Comparison of ENCODE assay signal across 33 cellular contexts in genomic region chr6:169917153-169917552, GRCh38.
"Had no signal": no experiment of that assay in that cellular context is flagged by ENCODE, and none has a peak within 500 bp of the region (broad histone marks: within the 10 kb centered on the region; RNA-seq: fewer than 3 reads in every experiment).

No MANE protein-coding gene starts in this region.

- H3K27me3 ChIP-seq: adrenal gland, body of pancreas had no signal

- H3K36me3 ChIP-seq: adrenal gland, esophagus squamous epithelium, WERI-Rb-1 had no signal

- FAIRE-seq: colon, endometrium, endothelial cell of umbilical vein, frontal cortex had no signal

- H3K4me3 Mint-ChIP-seq: activated B cell treated with CpG ODN at 0.5 μM for 24 hours; activated CD8-positive, alpha-beta T cell treated with anti-CD3 and anti-CD28 coated beads for 36 hours; activated naive CD4-positive, alpha-beta T cell treated with anti-CD3 and anti-CD28 coated beads for 36 hours; activated naive CD4-positive, alpha-beta T cell treated with anti-CD3 and anti-CD28 coated beads, Interleukin-2, amount 50 U/mL, for 24 hours; activated naive CD8-positive, alpha-beta T cell treated with anti-CD3 and anti-CD28 coated beads for 36 hours; activated naive CD8-positive, alpha-beta T cell treated with anti-CD3 and anti-CD28 coated beads, Interleukin-2, amount 50 U/mL, for 24 hours; activated T-cell treated with anti-CD3 and anti-CD28 coated beads, Interleukin-2, amount 50 U/mL, for 4 hours; activated T-helper 17 cell treated with anti-CD3 and anti-CD28 coated beads, Interleukin-2, amount 50 U/mL, for 72 hours; T-cell; T-helper 17 cell; T-helper 2 cell treated with Interferon-gamma antibody and Interleukin-4, amounts not matched to agents 5 μg/mL and 100 μg/mL, for 36 hours had no signal

- H3K27ac ChIP-seq: adrenal gland, body of pancreas, epithelial cell of prostate, esophagus squamous epithelium, WERI-Rb-1 had no signal

- DNase-seq: activated B cell treated with CpG ODN at 0.5 μM for 24 hours; activated CD4-positive, alpha-beta T cell treated with anti-CD3 and anti-CD28 coated beads for 48 hours; activated CD4-positive, alpha-beta T cell treated with anti-CD3 and anti-CD28 coated beads, Interleukin-2, amount 50 U/mL, for 1 hour; activated CD4-positive, alpha-beta T cell treated with anti-CD3 and anti-CD28 coated beads, Interleukin-2, amount 50 U/mL, for 48 hours; activated CD8-positive, alpha-beta memory T cell treated with anti-CD3 and anti-CD28 coated beads for 24 hours; activated CD8-positive, alpha-beta T cell treated with anti-CD3 and anti-CD28 coated beads for 36 hours; activated effector memory CD4-positive, alpha-beta T cell treated with Interleukin-2 at 50 U/mL for 16 hours; activated gamma-delta T cell treated with Interleukin-2 at 50 U/mL for 16 hours; activated naive CD4-positive, alpha-beta T cell treated with anti-CD3 and anti-CD28 coated beads for 36 hours; activated naive CD8-positive, alpha-beta T cell treated with anti-CD3 and anti-CD28 coated beads for 36 hours; activated naive CD8-positive, alpha-beta T cell treated with anti-CD3 and anti-CD28 coated beads, Interleukin-2, amount 50 U/mL, for 24 hours; activated T-cell treated with anti-CD3 and anti-CD28 coated beads, Interleukin-2, amount 50 U/mL, for 4 hours; adrenal gland; amygdala; aorta; body of pancreas; caudate nucleus; effector CD8-positive, alpha-beta T cell; esophagus squamous epithelium; SW 1271; T-cell; T-helper 17 cell; T1000; WERI-Rb-1 had no signal

- H3K4me3 ChIP-seq: adrenal gland, body of pancreas, esophagus squamous epithelium had no signal

- H3K9me3 ChIP-seq: adrenal gland, body of pancreas, esophagus squamous epithelium had no signal

- H3K9me3 Mint-ChIP-seq: activated CD8-positive, alpha-beta T cell treated with anti-CD3 and anti-CD28 coated beads for 36 hours; activated naive CD4-positive, alpha-beta T cell treated with anti-CD3 and anti-CD28 coated beads for 36 hours; activated naive CD4-positive, alpha-beta T cell treated with anti-CD3 and anti-CD28 coated beads, Interleukin-2, amount 50 U/mL, for 24 hours; activated naive CD8-positive, alpha-beta T cell treated with anti-CD3 and anti-CD28 coated beads for 36 hours; activated T-cell treated with anti-CD3 and anti-CD28 coated beads, Interleukin-2, amount 50 U/mL, for 4 hours; activated T-helper 17 cell treated with anti-CD3 and anti-CD28 coated beads, Interleukin-2, amount 50 U/mL, for 72 hours; T-cell had no signal

- ATAC-seq: activated CD4-positive, CD25-positive, alpha-beta regulatory T cell treated with anti-CD3 and anti-CD28 coated beads, Interleukin-2, amount 50 U/mL, for 24 hours; activated CD8-positive, alpha-beta T cell treated with anti-CD3 and anti-CD28 coated beads for 36 hours; activated naive CD8-positive, alpha-beta T cell treated with anti-CD3 and anti-CD28 coated beads, Interleukin-2, amount 50 U/mL, for 24 hours; activated T-cell treated with anti-CD3 and anti-CD28 coated beads, Interleukin-2, amount 50 U/mL, for 4 hours; activated T-helper 17 cell treated with anti-CD3 and anti-CD28 coated beads, Interleukin-2, amount 50 U/mL, for 72 hours; body of pancreas; T-cell; T-helper 17 cell had no signal

- H3K36me3 Mint-ChIP-seq: activated naive CD4-positive, alpha-beta T cell treated with anti-CD3 and anti-CD28 coated beads, Interleukin-2, amount 50 U/mL, for 24 hours; activated naive CD8-positive, alpha-beta T cell treated with anti-CD3 and anti-CD28 coated beads for 36 hours; T-cell had no signal

- H3K4me1 Mint-ChIP-seq: activated T-helper 17 cell treated with anti-CD3 and anti-CD28 coated beads, Interleukin-2, amount 50 U/mL, for 72 hours; T-helper 17 cell had no signal

- H3K27ac Mint-ChIP-seq: activated B cell treated with CpG ODN at 0.5 μM for 24 hours; activated CD8-positive, alpha-beta T cell treated with anti-CD3 and anti-CD28 coated beads for 36 hours; activated naive CD4-positive, alpha-beta T cell treated with anti-CD3 and anti-CD28 coated beads for 36 hours; activated naive CD4-positive, alpha-beta T cell treated with anti-CD3 and anti-CD28 coated beads, Interleukin-2, amount 50 U/mL, for 24 hours; activated naive CD8-positive, alpha-beta T cell treated with anti-CD3 and anti-CD28 coated beads for 36 hours; activated naive CD8-positive, alpha-beta T cell treated with anti-CD3 and anti-CD28 coated beads, Interleukin-2, amount 50 U/mL, for 24 hours; activated T-helper 17 cell treated with anti-CD3 and anti-CD28 coated beads, Interleukin-2, amount 50 U/mL, for 72 hours; T-cell; T-helper 17 cell; T-helper 2 cell treated with Interferon-gamma antibody and Interleukin-4, amounts not matched to agents 5 μg/mL and 100 μg/mL, for 36 hours had no signal

- H3K4me1 ChIP-seq: adrenal gland, esophagus squamous epithelium had no signal

- H3K27me3 Mint-ChIP-seq: activated CD8-positive, alpha-beta T cell treated with anti-CD3 and anti-CD28 coated beads for 36 hours; activated naive CD4-positive, alpha-beta T cell treated with anti-CD3 and anti-CD28 coated beads, Interleukin-2, amount 50 U/mL, for 24 hours; activated naive CD8-positive, alpha-beta T cell treated with anti-CD3 and anti-CD28 coated beads for 36 hours; T-helper 17 cell had no signal
